Comparison of ENCODE assay signal across 16 cellular contexts in the genomic region with DNA sequence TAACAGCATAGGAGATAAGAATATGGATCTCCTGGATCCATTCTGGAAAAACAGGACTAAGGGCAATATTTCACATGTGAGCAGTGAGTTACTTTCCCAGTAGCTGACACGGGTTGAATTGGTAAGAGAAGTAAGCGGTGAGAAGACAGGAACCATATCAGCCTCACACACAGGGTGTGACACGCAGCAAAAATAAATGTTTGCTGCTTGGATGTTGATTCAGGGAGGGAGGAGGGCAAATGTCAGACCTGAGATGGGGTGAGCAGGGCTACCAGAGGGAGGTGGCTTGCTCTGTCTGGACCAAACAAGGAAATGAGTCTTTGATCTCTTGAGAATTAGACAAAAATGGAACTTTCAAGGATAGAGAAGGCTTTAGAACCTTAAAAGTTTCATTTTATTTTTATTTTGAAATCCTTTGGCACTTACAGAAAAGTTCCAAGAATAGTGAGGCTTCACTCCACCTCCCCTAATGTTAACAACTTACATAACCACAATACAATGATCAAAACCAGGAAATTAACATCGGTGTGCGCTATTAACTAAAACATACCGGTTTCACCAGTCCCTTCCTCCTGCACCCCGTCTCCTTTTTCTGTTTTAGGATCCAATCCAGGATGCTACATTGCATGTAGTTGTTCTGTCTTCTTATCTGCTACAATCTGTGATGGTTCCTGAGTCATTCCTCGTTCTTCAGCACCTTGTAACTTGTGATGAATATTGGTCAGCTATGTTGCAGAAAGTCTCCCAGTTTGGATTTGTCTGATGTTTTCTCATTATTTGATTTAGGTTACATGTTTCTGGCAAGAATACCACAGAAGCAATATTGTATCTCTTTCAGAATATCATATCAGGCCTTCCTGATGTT. TPM values are rescaled to one million over a fixed set of nuclear protein-coding genes. Genes with fewer than 3 reads are reported as not detected.
DNase-seq lines count a peak whose midpoint lies in the region; ATAC-seq and TF ChIP-seq lines count a peak whose summit lies in the region.
"Had no signal": no experiment of that assay in that cellular context is flagged by ENCODE, and none has a peak within 500 bp of the region (broad histone marks: within the 10 kb centered on the region; RNA-seq: fewer than 3 reads in every experiment).

No MANE protein-coding gene starts in this region.

- intact Hi-C loops in stomach (cut with DNase I; ENCODE audit: low total_unique reads), result no loop called here
- intact Hi-C loops in uterus (cut with DNase I; ENCODE audit: low total_unique reads), result no loop called here

- no peak for TF ChIP-seq EP300 in stomach (IDR thresholded peaks at IDR 0.05)

- no peak overlapping the region for H3K4me2 ChIP-seq in hepatocyte

- no peak overlapping the region for H3K27ac ChIP-seq in hepatocyte
- peak overlapping the region; percentile 48 to 82 (median 75) for H3K27ac ChIP-seq in stomach
- H3K27ac ChIP-seq in uterus, result no peak overlapping the region
- H3K27ac ChIP-seq: left ventricle myocardium inferior, SJSA1 had no signal

- H4K20me1 ChIP-seq in hepatocyte (ENCODE audit: insufficient read depth, poor library complexity, severe bottlenecking), result no peaks in the 10 kb centered on the region

- H3K79me2 ChIP-seq in hepatocyte, result no peaks in the 10 kb centered on the region

- no peaks in the 10 kb centered on the region for H3K9me3 ChIP-seq in hepatocyte (ENCODE audit: low read depth)
- H3K9me3 ChIP-seq in stomach, result peaks cover 0 to 11% (median 3%) of the 10 kb centered on the region in 4 donors
- H3K9me3 ChIP-seq in uterus, result no peaks in the 10 kb centered on the region

- H2AFZ ChIP-seq in hepatocyte, result no peak overlapping the region

- H3K27me3 ChIP-seq in hepatocyte (no peaks in the 10 kb centered on the region), stomach (no peaks in the 10 kb centered on the region), uterus (no peaks in the 10 kb centered on the region)
- H3K27me3 ChIP-seq: heart right ventricle, SJSA1 had no signal

- H3K4me1 ChIP-seq in hepatocyte (ENCODE audit: insufficient read depth) (no peaks in the 10 kb centered on the region), stomach (peaks cover 7 to 17% (median 12%) of the 10 kb centered on the region in 4 donors), uterus (no peaks in the 10 kb centered on the region)
- H3K4me1 ChIP-seq: left ventricle myocardium inferior had no signal

- TF ChIP-seq CTCF in hepatocyte (IDR thresholded peaks at IDR 0.05; ENCODE audit: poor library complexity) (no peak), stomach (IDR thresholded peaks at IDR 0.05) (no peak), uterus (IDR thresholded peaks at IDR 0.05) (no peak)

- no peaks in the 10 kb centered on the region for H3K9me2 ChIP-seq in hepatocyte (replicated peaks; ENCODE audit: insufficient read depth)

- 76% methylated on average over 8 of the region's 8 CpGs for WGBS in hepatocyte (ENCODE audit: low lambda C conversion rate, missing lambda C conversion rate)
- WGBS in stomach, 5 donors, result 28 to 50% (median 38%) methylated on average over 8 of the region's 8 CpGs

- H3K4me3 ChIP-seq in hepatocyte (no peak overlapping the region), stomach (no peak overlapping the region), uterus (no peak overlapping the region)
- H3K4me3 ChIP-seq: heart right ventricle, left ventricle myocardium inferior, SJSA1, skin epidermis had no signal

- DNase-seq in SIG-M5 treated with dmso at 0.1 percent for 504 hours (lab: John Stamatoyannopoulos, UW; ENCODE audit: unreplicated experiment) (peak; percentile 15), SIG-M5 (lab: John Stamatoyannopoulos, UW) (no peak), astrocyte of the hippocampus (ENCODE audit: low read depth, low spot score) (peak; percentile 14), hepatocyte (ENCODE audit: low spot score) (peak; percentile 37), stomach (peak; percentile 71), NCI-H1092 (lab: John Stamatoyannopoulos, UW) (no peak), uterus (no peak)
- DNase-seq: activated CD8-positive, alpha-beta T cell treated with anti-CD3 and anti-CD28 coated beads, Interleukin-2, amount 10 ng/mL, durations not matched to agents 7 days and 5 days; heart right ventricle; Karpas-422; left ventricle myocardium inferior; NCI-H1930 had no signal

- no peaks in the 10 kb centered on the region for H3K36me3 ChIP-seq in hepatocyte (replicated peaks; ENCODE audit: insufficient read depth, low read depth)
- H3K36me3 ChIP-seq in stomach, result no peaks in the 10 kb centered on the region
- H3K36me3 ChIP-seq in uterus, result no peaks in the 10 kb centered on the region
- H3K36me3 ChIP-seq: heart right ventricle, left ventricle myocardium inferior, SJSA1 had no signal

- ATAC-seq in GM19467 (IDR thresholded peaks at IDR 0.05; ENCODE audit: unreplicated experiment), result no peak
- ATAC-seq: activated CD8-positive, alpha-beta T cell treated with anti-CD3 and anti-CD28 coated beads, Interleukin-2, amount 10 ng/mL, durations not matched to agents 7 days and 5 days; activated T-helper 17 cell treated with anti-CD3 and anti-CD28 coated beads, Interleukin-2, amount 50 U/mL, for 72 hours had no signal

- no peak for TF ChIP-seq POLR2A in stomach (IDR thresholded peaks at IDR 0.05)
- no peak for TF ChIP-seq POLR2A in uterus (IDR thresholded peaks at IDR 0.05)

RNA-seq across cellular contexts. Expression of gene ARHGEF28, which starts 20.5 kb away (rescaled TPM):
- total RNA-seq in hepatocyte (7.6 and 11.2 TPM in 2 replicates), stomach (100 to 1,000 TPM in 3 of 5 donors, 10 to 100 TPM in 2; 25.8 to 156 (median 111) TPM), uterus (10 to 100 TPM; 11.9 to 23.2 (median 19.3) TPM)
- polyA plus RNA-seq in hepatocyte (3.1 and 3.5 TPM in 2 replicates), stomach (10 to 100 TPM; 13.9 to 16.2 (median 13.9) TPM)
- total RNA-seq: activated CD8-positive, alpha-beta T cell treated with anti-CD3 and anti-CD28 coated beads, Interleukin-2, amount 10 ng/mL, durations not matched to agents 7 days and 5 days had no signal

RNA-seq across cellular contexts. Expression of gene UTP15, which starts 39.9 kb away (rescaled TPM):
- total RNA-seq in hepatocyte (20.7 and 29.9 TPM in 2 replicates), stomach (100 to 1,000 TPM in 2 of 5 donors, 10 to 100 TPM in 2, under 1 TPM in 1; 0.87 to 168 (median 45.0) TPM), uterus (10 to 100 TPM in 2 of 4 donors, 1 to 10 TPM in 2; 6.9 to 54.5 (median 13.7) TPM)
- polyA plus RNA-seq in hepatocyte (9.2 and 11.0 TPM in 2 replicates), stomach (1 to 10 TPM; 3.2 to 4.7 (median 3.5) TPM)

RNA-seq across cellular contexts. Expression of gene ANKRA2, which starts 40.0 kb away (rescaled TPM):
- 26.4 and 27.7 TPM in 2 replicates for total RNA-seq in hepatocyte
- polyA plus RNA-seq in hepatocyte, result 23.6 and 31.2 TPM in 2 replicates
- 100 to 1,000 TPM in 1 of 5 donors, 10 to 100 TPM in 2, 1 to 10 TPM in 2; 2.0 to 115 (median 36.7) TPM for total RNA-seq in stomach
- polyA plus RNA-seq in stomach, result 10 to 100 TPM; 11.6 to 26.1 (median 21.8) TPM
- total RNA-seq in uterus, result 10 to 100 TPM; 29.4 to 99.9 (median 45.8) TPM

Comparison
In these comparisons a context has a peak if more than half of its experiments do, and no peak if none do; other contexts are left out.
1. DNase-seq: peak in SIG-M5 treated with dmso at 0.1 percent for 504 hours (single experiment), astrocyte of the hippocampus (single experiment), hepatocyte (single experiment) and stomach (single experiment); none in SIG-M5 (single experiment), NCI-H1092 (single experiment) and uterus (0 of 2).
2. H3K27ac ChIP-seq: peak in stomach (5 of 5); none in hepatocyte (single experiment) and uterus (0 of 2).